13 cellular contexts compared by ENCODE assay signal in genomic region chr5:176948458-176948857, GRCh38. TPM values are rescaled to one million over a fixed set of nuclear protein-coding genes. Genes with fewer than 3 reads are reported as not detected.
"Had no signal": no experiment of that assay in that cellular context is flagged by ENCODE, and none has a peak within 500 bp of the region (broad histone marks: within the 10 kb centered on the region; RNA-seq: fewer than 3 reads in every experiment).

No MANE protein-coding gene starts in this region.

- H3K27me3 ChIP-seq: foreskin keratinocyte, upper lobe of left lung had no signal

- H3K27ac ChIP-seq: foreskin keratinocyte, upper lobe of left lung, VCaP had no signal

- H3K4me3 ChIP-seq: upper lobe of left lung had no signal

- H3K9me3 ChIP-seq: upper lobe of left lung had no signal

- DNase-seq: activated CD4-positive, alpha-beta T cell treated with anti-CD3 and anti-CD28 coated beads for 4 hours; activated CD8-positive, alpha-beta memory T cell treated with anti-CD3 and anti-CD28 coated beads, Interleukin-2, amount 50 U/mL, for 4 hours; activated CD8-positive, alpha-beta T cell treated with anti-CD3 and anti-CD28 coated beads for 36 hours; activated naive CD4-positive, alpha-beta T cell; effector memory CD4-positive, alpha-beta T cell; foreskin keratinocyte; head of caudate nucleus; stimulated activated CD4-positive, alpha-beta T cell treated with anti-CD3 and anti-CD28 coated beads, Interleukin-4, amount 100 ng/mL, for 24 hours; T1000; upper lobe of left lung had no signal

- H3K4me1 ChIP-seq: foreskin keratinocyte had no signal

RNA-seq across cellular contexts. Expression of gene HK3, which starts 49.3 kb away (rescaled TPM):
- total RNA-seq: activated CD8-positive, alpha-beta T cell treated with anti-CD3 and anti-CD28 coated beads for 36 hours; astrocyte; epithelial cell of proximal tubule; foreskin keratinocyte had no signal
